18 cellular contexts compared by ENCODE assay signal in genomic region chr7:47778153-47778661, GRCh38.
DNase-seq lines count a peak whose midpoint lies in the region; ATAC-seq and TF ChIP-seq lines count a peak whose summit lies in the region.
"Had no signal": no experiment of that assay in that cellular context is flagged by ENCODE, and none has a peak within 500 bp of the region (broad histone marks: within the 10 kb centered on the region; RNA-seq: fewer than 3 reads in every experiment).

No MANE protein-coding gene starts in this region.

- DNase-seq in HT1080 (ENCODE audit: low read depth) (peak; percentile 53), Panc1 (ENCODE audit: low read depth, low spot score) (no peak), kidney tubule cell (ENCODE audit: low spot score) (peak; percentile 84), activated T-cell treated with anti-CD3 and anti-CD28 coated beads for 4 hours (no peak), GM20000 (ENCODE audit: low spot score) (no peak), Right ventricle myocardium inferior (ENCODE audit: missing footprints) (no peak)
- no peak for DNase-seq in activated T-cell treated with anti-CD3 and anti-CD28 coated beads, Interleukin-2, amount 50 U/mL, for 24 hours
- DNase-seq: activated CD4-positive, alpha-beta T cell treated with anti-CD3 and anti-CD28 coated beads for 48 hours; effector memory CD8-positive, alpha-beta T cell; KBM-7; left lung; NCI-H2029; Right ventricle myocardium superior; stimulated activated CD4-positive, alpha-beta T cell treated with anti-CD3 and anti-CD28 coated beads, Interleukin-4, amount 100 ng/mL, for 24 hours; T-cell; tibial artery had no signal

- H3K9me3 ChIP-seq in Panc1 (ENCODE audit: control insufficient read depth, insufficient read depth, low read depth, low read length) = peaks cover 25% of the 10 kb centered on the region; the same call in 1 of the 2 replicates
- H3K9me3 ChIP-seq: left lung, tibial artery had no signal

- no peaks in the 10 kb centered on the region for H3K36me3 ChIP-seq in Panc1 (ENCODE audit: control insufficient read depth, insufficient read depth, low read length)
- H3K36me3 ChIP-seq: left lung, tibial artery had no signal

- H3K27ac ChIP-seq in Panc1 (ENCODE audit: low read length) = peak overlapping the region; percentile 100
- H3K27ac ChIP-seq: left lung, tibial artery had no signal

- H3K4me3 ChIP-seq in Panc1 (ENCODE audit: low read depth in 2 of 2, low read length in 2 of 2) = no peak overlapping the region
- H3K4me3 ChIP-seq: left lung, tibial artery had no signal

- BruUV-seq in Panc1 (replicated peaks; lab: Mats Ljungman, UMichigan) = no TSS peak

- CTCF ChIA-PET in Panc1 (lab: Charles Lee) = no interaction called here

- H3K27me3 ChIP-seq in Panc1 (ENCODE audit: control insufficient read depth, insufficient read depth, low read length) = no peaks in the 10 kb centered on the region
- H3K27me3 ChIP-seq: left lung, tibial artery had no signal

- ATAC-seq in Panc1 (no peak), Right ventricle myocardium inferior (no peak)
- ATAC-seq: activated naive CD4-positive, alpha-beta T cell treated with anti-CD3 and anti-CD28 coated beads, Interleukin-2, amount 50 U/mL, for 72 hours; effector memory CD8-positive, alpha-beta T cell; left lung; T-cell had no signal

- no peak overlapping the region for H3K27ac Mint-ChIP-seq in activated T-cell treated with anti-CD3 and anti-CD28 coated beads, Interleukin-2, amount 50 U/mL, for 24 hours
- H3K27ac Mint-ChIP-seq: activated naive CD4-positive, alpha-beta T cell treated with anti-CD3 and anti-CD28 coated beads, Interleukin-2, amount 50 U/mL, for 72 hours; effector memory CD8-positive, alpha-beta T cell; stimulated activated naive CD8-positive, alpha-beta T cell treated with anti-CD3 and anti-CD28 coated beads, Interleukin-15, Interleukin-2, amounts not matched to agents 100 ng/mL and 50 ng/mL, for 24 hours; T-cell had no signal

- TF ChIP-seq CTCF in Panc1 (IDR thresholded peaks at IDR 0.05) (no peak), GM20000 (IDR thresholded peaks at IDR 0.05; ENCODE audit: extremely low read depth, missing control alignments) (no peak)

- H3K4me1 Mint-ChIP-seq in activated T-cell treated with anti-CD3 and anti-CD28 coated beads, Interleukin-2, amount 50 U/mL, for 24 hours (ENCODE audit: low read depth) = no peaks in the 10 kb centered on the region
- H3K4me1 Mint-ChIP-seq: T-cell had no signal

- POLR2A ChIA-PET in Panc1 (lab: Charles Lee) = no interaction called here

- intact Hi-C loops in Panc1 (cut with micrococcal nuclease; ENCODE audit: unreplicated experiment) (loop anchor here (5.0 kb wide), 1 partner anchor 39 kb away; no protein-coding TSS in a partner anchor), Right ventricle myocardium inferior (cut with DNase I) (no loop called here)

- in situ Hi-C loops in Panc1 (cut with HindIII; ENCODE audit: low pct_unique_long_range_greater_than_20kb, low sequenced_read_pairs) = no loop called here

- H3K36me3 Mint-ChIP-seq in activated T-cell treated with anti-CD3 and anti-CD28 coated beads, Interleukin-2, amount 50 U/mL, for 24 hours (ENCODE audit: low read depth) = no peaks in the 10 kb centered on the region
- H3K36me3 Mint-ChIP-seq: activated naive CD4-positive, alpha-beta T cell treated with anti-CD3 and anti-CD28 coated beads, Interleukin-2, amount 50 U/mL, for 72 hours; T-cell had no signal

- no peaks in the 10 kb centered on the region for H3K9me3 Mint-ChIP-seq in activated T-cell treated with anti-CD3 and anti-CD28 coated beads, Interleukin-2, amount 50 U/mL, for 24 hours
- H3K9me3 Mint-ChIP-seq: activated naive CD4-positive, alpha-beta T cell treated with anti-CD3 and anti-CD28 coated beads, Interleukin-2, amount 50 U/mL, for 72 hours; stimulated activated naive CD8-positive, alpha-beta T cell treated with anti-CD3 and anti-CD28 coated beads, Interleukin-15, Interleukin-2, amounts not matched to agents 100 ng/mL and 50 ng/mL, for 24 hours; T-cell had no signal

- H3K4me1 ChIP-seq in Panc1 (ENCODE audit: control insufficient read depth, insufficient read depth, low read length) = peaks cover 20% of the 10 kb centered on the region

- no peak overlapping the region for H3K4me3 Mint-ChIP-seq in activated T-cell treated with anti-CD3 and anti-CD28 coated beads, Interleukin-2, amount 50 U/mL, for 24 hours
- H3K4me3 Mint-ChIP-seq: effector memory CD8-positive, alpha-beta T cell; stimulated activated naive CD8-positive, alpha-beta T cell treated with anti-CD3 and anti-CD28 coated beads, Interleukin-15, Interleukin-2, amounts not matched to agents 100 ng/mL and 50 ng/mL, for 24 hours; T-cell had no signal

- peaks cover 3% of the 10 kb centered on the region for H3K27me3 Mint-ChIP-seq in activated T-cell treated with anti-CD3 and anti-CD28 coated beads, Interleukin-2, amount 50 U/mL, for 24 hours

Comparison
In these comparisons a context has a peak if more than half of its experiments do, and no peak if none do; other contexts are left out.
1. DNase-seq: peak in HT1080 (single experiment) and kidney tubule cell (single experiment); none in Panc1 (single experiment), activated T-cell treated with anti-CD3 and anti-CD28 coated beads, Interleukin-2, amount 50 U/mL, for 24 hours (single experiment), activated T-cell treated with anti-CD3 and anti-CD28 coated beads for 4 hours (single experiment), GM20000 (single experiment) and Right ventricle myocardium inferior (single experiment).